ENCODE assay signal across 15 cellular contexts in the genomic region with DNA sequence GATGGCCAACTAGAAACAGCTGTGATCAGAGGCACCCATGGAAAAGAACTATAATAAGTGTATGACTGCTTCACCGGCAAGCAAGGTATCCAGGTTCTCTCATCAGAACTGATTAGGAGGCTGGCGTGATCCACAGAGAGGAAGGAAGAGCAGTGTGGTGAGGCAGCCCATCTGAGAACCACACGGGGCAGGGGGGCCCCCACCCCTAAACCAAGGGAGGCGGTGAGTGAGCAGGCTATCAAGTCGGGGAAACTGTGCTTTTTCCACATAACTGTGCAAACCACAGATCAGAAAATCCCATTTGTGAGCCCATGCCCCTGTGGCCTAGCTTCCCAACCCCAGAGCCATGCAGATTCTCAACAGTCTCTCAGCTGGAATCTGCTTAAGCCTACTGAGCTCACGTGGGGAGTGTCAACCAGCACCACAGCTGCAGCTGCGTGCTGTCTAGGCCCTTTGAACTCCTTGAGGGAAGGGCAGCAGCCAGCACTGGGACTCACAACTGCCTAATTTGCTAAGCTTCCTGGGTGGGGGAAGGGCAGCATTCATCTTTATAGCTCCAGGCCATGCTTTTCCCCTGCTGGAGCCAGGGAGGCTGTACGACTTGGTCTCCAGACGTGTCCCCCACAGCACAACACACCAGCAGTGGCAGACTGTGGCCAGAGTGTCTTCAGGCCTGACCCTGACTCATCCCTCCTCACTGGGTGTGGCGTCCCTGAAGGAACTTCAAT.
A peak's percentile ranks its signal among the peaks of the same experiment; 100 is the strongest.
DNase-seq lines count a peak whose midpoint lies in the region.
"Had no signal": no experiment of that assay in that cellular context is flagged by ENCODE, and none has a peak within 500 bp of the region (broad histone marks: within the 10 kb centered on the region; RNA-seq: fewer than 3 reads in every experiment).

No MANE protein-coding gene starts in this region.

- no peak overlapping the region for H3K4me2 ChIP-seq in Karpas-422 (ENCODE audit: low read depth, low read length, poor library complexity, severe bottlenecking)

- H3K9me2 ChIP-seq in Karpas-422 (replicated peaks; ENCODE audit: insufficient read depth, low read length): no peaks in the 10 kb centered on the region

- no peaks in the 10 kb centered on the region for H3K27me3 ChIP-seq in SJCRH30
- H3K27me3 ChIP-seq in H7 (ENCODE audit: control insufficient read depth, insufficient read depth, low read length): no peaks in the 10 kb centered on the region
- H3K27me3 ChIP-seq in Karpas-422 (ENCODE audit: low read length): no peaks in the 10 kb centered on the region
- H3K27me3 ChIP-seq: esophagus muscularis mucosa, ovary, thyroid gland had no signal

- H3K4me3 ChIP-seq in SJCRH30: no peak overlapping the region
- no peak overlapping the region for H3K4me3 ChIP-seq in H7 (ENCODE audit: insufficient read depth, low read depth, low read length)
- H3K4me3 ChIP-seq in Karpas-422 (ENCODE audit: low read length): no peak overlapping the region
- H3K4me3 ChIP-seq: esophagus muscularis mucosa, ovary, thyroid gland had no signal

- no peak overlapping the region for H2AFZ ChIP-seq in Karpas-422 (ENCODE audit: low read length)

- peak overlapping the region; percentile 86 for H3K27ac ChIP-seq in SJCRH30
- H3K27ac ChIP-seq in Karpas-422 (ENCODE audit: low read length): no peak overlapping the region
- H3K27ac ChIP-seq: esophagus muscularis mucosa, ovary, thyroid gland had no signal

- H4K20me1 ChIP-seq in Karpas-422 (ENCODE audit: insufficient read depth, low read depth, low read length): no peaks in the 10 kb centered on the region

- H3K4me1 ChIP-seq in SJCRH30: peaks cover 27% of the 10 kb centered on the region
- no peaks in the 10 kb centered on the region for H3K4me1 ChIP-seq in Karpas-422 (ENCODE audit: low read length)
- H3K4me1 ChIP-seq: esophagus muscularis mucosa, thyroid gland had no signal

- no peaks in the 10 kb centered on the region for H3K79me2 ChIP-seq in Karpas-422 (ENCODE audit: low read length)

- H3K36me3 ChIP-seq in SJCRH30: no peaks in the 10 kb centered on the region
- no peaks in the 10 kb centered on the region for H3K36me3 ChIP-seq in H7 (replicated peaks; ENCODE audit: control insufficient read depth, insufficient read depth, low read length)
- no peaks in the 10 kb centered on the region for H3K36me3 ChIP-seq in Karpas-422 (ENCODE audit: insufficient read depth, low read length)
- H3K36me3 ChIP-seq: esophagus muscularis mucosa, ovary, thyroid gland had no signal

- peaks cover 9% of the 10 kb centered on the region; the same call in 1 of the 2 replicates for H3K9me3 ChIP-seq in SJCRH30 (replicated peaks)
- H3K9me3 ChIP-seq in Karpas-422 (ENCODE audit: low read length): peaks cover 5% of the 10 kb centered on the region; the same call in 1 of the 2 replicates
- H3K9me3 ChIP-seq: esophagus muscularis mucosa, ovary, thyroid gland had no signal

- H3K9ac ChIP-seq in Karpas-422 (ENCODE audit: low read length): no peak overlapping the region

- DNase-seq in A172 (ENCODE audit: low spot score): peak; percentile 31
- DNase-seq in H4 (ENCODE audit: low spot score): peak; percentile 9
- DNase-seq in SJCRH30: peak; percentile 92 to 95
- DNase-seq in islet precursor cell: peak; percentile 99
- DNase-seq in KG1 (lab: John Stamatoyannopoulos, UW): no peak
- no peak for DNase-seq in NCI-H1417 treated with DMSO at 0.1 percent for 48 hours (lab: John Stamatoyannopoulos, UW)
- no peak for DNase-seq in H7
- DNase-seq in Karpas-422: no peak
- DNase-seq: ACHN, NCI-H2171 treated with DMSO at 0.1 percent for 48 hours, OCI-M1, ovary, T-cell, thyroid gland had no signal

Comparison
In these comparisons a context has a peak if more than half of its experiments do, and no peak if none do; other contexts are left out.
1. DNase-seq: peak in A172 (single experiment), H4 (single experiment), SJCRH30 (2 of 2) and islet precursor cell (single experiment); none in KG1 (single experiment), NCI-H1417 treated with DMSO at 0.1 percent for 48 hours (single experiment), H7 (single experiment) and Karpas-422 (single experiment).